In the genomic region with DNA sequence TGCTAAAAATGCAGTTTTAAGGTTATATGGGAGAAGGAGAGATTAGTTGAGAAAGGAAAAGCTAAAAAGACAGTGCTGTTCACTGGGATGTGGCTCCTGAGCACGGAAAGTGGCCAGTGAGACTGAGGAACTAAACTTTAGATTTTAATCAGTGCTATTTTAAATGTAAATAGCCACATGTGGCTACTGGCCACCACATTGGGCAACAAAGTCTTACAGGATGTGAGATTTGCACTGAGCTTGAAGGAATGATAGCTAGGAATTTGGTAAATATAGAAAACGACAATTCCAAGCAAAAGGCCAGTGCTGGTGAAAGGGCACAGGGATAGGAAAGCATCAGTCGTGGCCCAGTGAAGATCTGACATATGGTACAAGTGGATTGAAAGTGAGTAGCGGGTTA, we compare ENCODE assay signal across 2 cellular contexts.
TF ChIP-seq lines count a peak whose summit lies in the region.

No MANE protein-coding gene starts in this region.

TF ChIP-seq in GM23338, 12 proteins besides CTCF, POLR2A, EP300 and RAD21 (continues in another document):
- TF ChIP-seq ZNF114 (CRISPR knock-in tag; IDR thresholded peaks at IDR 0.05) (no peak), EZH2phosphoT487 (IDR thresholded peaks at IDR 0.05; ENCODE audit: unreplicated experiment) (no peak), EZH2 (IDR thresholded peaks at IDR 0.05; ENCODE audit: low read depth, unreplicated experiment) (no peak), NANOG (IDR thresholded peaks at IDR 0.05; ENCODE audit: borderline replicate concordance) (no peak), JUNB (IDR thresholded peaks at IDR 0.05; ENCODE audit: unreplicated experiment) (no peak), ZNF331 (CRISPR knock-in tag; IDR thresholded peaks at IDR 0.05; ENCODE audit: low read depth) (no peak), STAT1 (IDR thresholded peaks at IDR 0.05; ENCODE audit: unreplicated experiment) (no peak), ZNF462 (CRISPR knock-in tag; IDR thresholded peaks at IDR 0.05) (no peak), POLR2AphosphoS5 (IDR thresholded peaks at IDR 0.05; ENCODE audit: low read depth) (no peak), CREB1 (CRISPR knock-in tag; IDR thresholded peaks at IDR 0.05; ENCODE audit: low read depth) (no peak)
- TF ChIP-seq, protein P1, sequence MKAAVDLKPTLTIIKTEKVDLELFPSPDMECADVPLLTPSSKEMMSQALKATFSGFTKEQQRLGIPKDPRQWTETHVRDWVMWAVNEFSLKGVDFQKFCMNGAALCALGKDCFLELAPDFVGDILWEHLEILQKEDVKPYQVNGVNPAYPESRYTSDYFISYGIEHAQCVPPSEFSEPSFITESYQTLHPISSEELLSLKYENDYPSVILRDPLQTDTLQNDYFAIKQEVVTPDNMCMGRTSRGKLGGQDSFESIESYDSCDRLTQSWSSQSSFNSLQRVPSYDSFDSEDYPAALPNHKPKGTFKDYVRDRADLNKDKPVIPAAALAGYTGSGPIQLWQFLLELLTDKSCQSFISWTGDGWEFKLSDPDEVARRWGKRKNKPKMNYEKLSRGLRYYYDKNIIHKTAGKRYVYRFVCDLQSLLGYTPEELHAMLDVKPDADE (IDR thresholded peaks at IDR 0.05) = no peak

TF ChIP-seq in K562, 482 proteins besides CTCF, POLR2A, EP300 and RAD21:
- TF ChIP-seq TGIF2 (CRISPR knock-in tag; IDR thresholded peaks at IDR 0.05) = no peak
- TF ChIP-seq CEBPG (CRISPR knock-in tag; IDR thresholded peaks at IDR 0.05) = no peak
- TF ChIP-seq CEBPG (tag; conservative IDR thresholded peaks at IDR 0.05 in 1 of 2, IDR thresholded peaks at IDR 0.05 in 1 of 2) = 0 out of 4 replicates have a peak, but pooled peaks of 1 of the 2 experiments have one; percentile 20
- TF ChIP-seq, protein P2, sequence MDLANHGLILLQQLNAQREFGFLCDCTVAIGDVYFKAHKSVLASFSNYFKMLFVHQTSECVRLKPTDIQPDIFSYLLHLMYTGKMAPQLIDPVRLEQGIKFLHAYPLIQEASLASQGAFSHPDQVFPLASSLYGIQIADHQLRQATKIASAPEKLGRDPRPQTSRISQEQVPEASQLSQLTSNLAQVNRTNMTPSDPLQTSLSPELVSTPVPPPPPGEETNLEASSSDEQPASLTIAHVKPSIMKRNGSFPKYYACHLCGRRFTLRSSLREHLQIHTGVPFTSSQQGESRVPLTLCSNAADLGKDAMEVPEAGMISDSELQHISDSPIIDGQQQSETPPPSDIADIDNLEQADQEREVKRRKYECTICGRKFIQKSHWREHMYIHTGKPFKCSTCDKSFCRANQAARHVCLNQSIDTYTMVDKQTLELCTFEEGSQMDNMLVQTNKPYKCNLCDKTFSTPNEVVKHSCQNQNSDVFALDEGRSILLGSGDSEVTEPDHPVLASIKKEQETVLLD (IDR thresholded peaks at IDR 0.05) = no peak
- no peak for TF ChIP-seq POLR3G (IDR thresholded peaks at IDR 0.05; ENCODE audit: extremely low read depth, insufficient read length, insufficient replicate concordance)
- TF ChIP-seq, protein P3, sequence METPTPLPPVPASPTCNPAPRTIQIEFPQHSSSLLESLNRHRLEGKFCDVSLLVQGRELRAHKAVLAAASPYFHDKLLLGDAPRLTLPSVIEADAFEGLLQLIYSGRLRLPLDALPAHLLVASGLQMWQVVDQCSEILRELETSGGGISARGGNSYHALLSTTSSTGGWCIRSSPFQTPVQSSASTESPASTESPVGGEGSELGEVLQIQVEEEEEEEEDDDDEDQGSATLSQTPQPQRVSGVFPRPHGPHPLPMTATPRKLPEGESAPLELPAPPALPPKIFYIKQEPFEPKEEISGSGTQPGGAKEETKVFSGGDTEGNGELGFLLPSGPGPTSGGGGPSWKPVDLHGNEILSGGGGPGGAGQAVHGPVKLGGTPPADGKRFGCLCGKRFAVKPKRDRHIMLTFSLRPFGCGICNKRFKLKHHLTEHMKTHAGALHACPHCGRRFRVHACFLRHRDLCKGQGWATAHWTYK (CRISPR knock-in tag; IDR thresholded peaks at IDR 0.05) = peak; percentile 85
- TF ChIP-seq CEBPB (tag; IDR thresholded peaks at IDR 0.05) = peak; percentile 39
- TF ChIP-seq DMBX1 (CRISPR knock-in tag; IDR thresholded peaks at IDR 0.05; ENCODE audit: borderline replicate concordance) = no peak
- no peak for TF ChIP-seq ETS2 (tag; IDR thresholded peaks at IDR 0.05; ENCODE audit: borderline replicate concordance, poor library complexity, severe bottlenecking)
- no peak for TF ChIP-seq ZNF780A (CRISPR knock-in tag; IDR thresholded peaks at IDR 0.05)
- peak; percentile 73; the same call in 1 of the 2 replicates for TF ChIP-seq FOXM1 (IDR thresholded peaks at IDR 0.05; ENCODE audit: low read depth)
- no peak for TF ChIP-seq FOXM1 (CRISPR knock-in tag; IDR thresholded peaks at IDR 0.05; ENCODE audit: low read depth)
- TF ChIP-seq CBFA2T3 (IDR thresholded peaks at IDR 0.05) = no peak
- no peak for TF ChIP-seq SRSF1 (IDR thresholded peaks at IDR 0.05; ENCODE audit: low read depth, low read length)
- TF ChIP-seq HSF4 (CRISPR knock-in tag; IDR thresholded peaks at IDR 0.05; ENCODE audit: borderline replicate concordance) = no peak
- TF ChIP-seq, protein P4, sequence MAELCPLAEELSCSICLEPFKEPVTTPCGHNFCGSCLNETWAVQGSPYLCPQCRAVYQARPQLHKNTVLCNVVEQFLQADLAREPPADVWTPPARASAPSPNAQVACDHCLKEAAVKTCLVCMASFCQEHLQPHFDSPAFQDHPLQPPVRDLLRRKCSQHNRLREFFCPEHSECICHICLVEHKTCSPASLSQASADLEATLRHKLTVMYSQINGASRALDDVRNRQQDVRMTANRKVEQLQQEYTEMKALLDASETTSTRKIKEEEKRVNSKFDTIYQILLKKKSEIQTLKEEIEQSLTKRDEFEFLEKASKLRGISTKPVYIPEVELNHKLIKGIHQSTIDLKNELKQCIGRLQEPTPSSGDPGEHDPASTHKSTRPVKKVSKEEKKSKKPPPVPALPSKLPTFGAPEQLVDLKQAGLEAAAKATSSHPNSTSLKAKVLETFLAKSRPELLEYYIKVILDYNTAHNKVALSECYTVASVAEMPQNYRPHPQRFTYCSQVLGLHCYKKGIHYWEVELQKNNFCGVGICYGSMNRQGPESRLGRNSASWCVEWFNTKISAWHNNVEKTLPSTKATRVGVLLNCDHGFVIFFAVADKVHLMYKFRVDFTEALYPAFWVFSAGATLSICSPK (IDR thresholded peaks at IDR 0.05; ENCODE audit: borderline replicate concordance) = no peak
- no peak for TF ChIP-seq ZNF347 (CRISPR knock-in tag; IDR thresholded peaks at IDR 0.05; ENCODE audit: low read depth)
- TF ChIP-seq E2F8 (IDR thresholded peaks at IDR 0.05; ENCODE audit: low read depth, partially characterized antibody) = no peak
- TF ChIP-seq, protein P5, sequence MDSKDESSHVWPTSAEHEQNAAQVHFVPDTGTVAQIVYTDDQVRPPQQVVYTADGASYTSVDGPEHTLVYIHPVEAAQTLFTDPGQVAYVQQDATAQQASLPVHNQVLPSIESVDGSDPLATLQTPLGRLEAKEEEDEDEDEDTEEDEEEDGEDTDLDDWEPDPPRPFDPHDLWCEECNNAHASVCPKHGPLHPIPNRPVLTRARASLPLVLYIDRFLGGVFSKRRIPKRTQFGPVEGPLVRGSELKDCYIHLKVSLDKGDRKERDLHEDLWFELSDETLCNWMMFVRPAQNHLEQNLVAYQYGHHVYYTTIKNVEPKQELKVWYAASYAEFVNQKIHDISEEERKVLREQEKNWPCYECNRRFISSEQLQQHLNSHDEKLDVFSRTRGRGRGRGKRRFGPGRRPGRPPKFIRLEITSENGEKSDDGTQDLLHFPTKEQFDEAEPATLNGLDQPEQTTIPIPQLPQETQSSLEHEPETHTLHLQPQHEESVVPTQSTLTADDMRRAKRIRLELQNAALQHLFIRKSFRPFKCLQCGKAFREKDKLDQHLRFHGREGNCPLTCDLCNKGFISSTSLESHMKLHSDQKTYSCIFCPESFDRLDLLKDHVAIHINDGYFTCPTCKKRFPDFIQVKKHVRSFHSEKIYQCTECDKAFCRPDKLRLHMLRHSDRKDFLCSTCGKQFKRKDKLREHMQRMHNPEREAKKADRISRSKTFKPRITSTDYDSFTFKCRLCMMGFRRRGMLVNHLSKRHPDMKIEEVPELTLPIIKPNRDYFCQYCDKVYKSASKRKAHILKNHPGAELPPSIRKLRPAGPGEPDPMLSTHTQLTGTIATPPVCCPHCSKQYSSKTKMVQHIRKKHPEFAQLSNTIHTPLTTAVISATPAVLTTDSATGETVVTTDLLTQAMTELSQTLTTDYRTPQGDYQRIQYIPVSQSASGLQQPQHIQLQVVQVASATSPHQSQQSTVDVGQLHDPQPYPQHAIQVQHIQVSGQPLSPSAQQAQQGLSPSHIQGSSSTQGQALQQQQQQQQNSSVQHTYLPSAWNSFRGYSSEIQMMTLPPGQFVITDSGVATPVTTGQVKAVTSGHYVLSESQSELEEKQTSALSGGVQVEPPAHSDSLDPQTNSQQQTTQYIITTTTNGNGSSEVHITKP (IDR thresholded peaks at IDR 0.05; ENCODE audit: partially characterized antibody) = no peak
- no peak for TF ChIP-seq ILK (tag; IDR thresholded peaks at IDR 0.05; ENCODE audit: borderline replicate concordance, low read depth)
- no peak for TF ChIP-seq ID3 (CRISPR knock-in tag; IDR thresholded peaks at IDR 0.05)
- TF ChIP-seq ID3 (tag; IDR thresholded peaks at IDR 0.05) = no peak
